Comparison of ENCODE assay signal across 8 cellular contexts in genomic region chr1:5745776-5746610, GRCh38.
A peak's percentile ranks its signal among the peaks of the same experiment; 100 is the strongest.
DNase-seq lines count a peak whose midpoint lies in the region; ATAC-seq, FAIRE-seq and TF ChIP-seq lines count a peak whose summit lies in the region.

No MANE protein-coding gene starts in this region.

- peaks cover 18% of the 10 kb centered on the region for H3K27me3 Mint-ChIP-seq in activated naive CD4-positive, alpha-beta T cell treated with anti-CD3 and anti-CD28 coated beads for 36 hours (ENCODE audit: low read depth)

- H3K27ac Mint-ChIP-seq in activated naive CD4-positive, alpha-beta T cell treated with anti-CD3 and anti-CD28 coated beads for 36 hours, result no peak overlapping the region

- intact Hi-C loops in activated naive CD4-positive, alpha-beta T cell treated with anti-CD3 and anti-CD28 coated beads for 36 hours (cut with micrococcal nuclease), result loop anchor here (1.0 to 5.0 kb wide), 3 partner anchors 109 to 1839 kb away; no protein-coding TSS in a partner anchor
- intact Hi-C loops in Right ventricle myocardium inferior (cut with DNase I) (loop anchor here (2.0 to 5.0 kb wide), 3 partner anchors 109 to 1834 kb away; no protein-coding TSS in a partner anchor), prostate gland (cut with DNase I) (loop anchor here (2.0 to 5.0 kb wide), 3 partner anchors 235 to 1834 kb away; no protein-coding TSS in a partner anchor), vagina (cut with DNase I) (loop anchor here (10.0 kb wide), 1 partner anchor 231 kb away; no protein-coding TSS in a partner anchor)

- CTCF ChIA-PET in activated naive CD4-positive, alpha-beta T cell treated with anti-CD3 and anti-CD28 coated beads for 36 hours (lab: Charles Lee), result interaction anchor here (0.6 to 3.9 kb wide), 6 partner anchors 15 to 940 kb away, joined by 3 to 30 read pairs (median 4); no protein-coding TSS in a partner anchor

- ATAC-seq in Right ventricle myocardium inferior, result peak; percentile 80

- no peaks in the 10 kb centered on the region for H3K9me3 ChIP-seq in prostate gland
- no peaks in the 10 kb centered on the region for H3K9me3 ChIP-seq in vagina

- H3K9me3 Mint-ChIP-seq in activated naive CD4-positive, alpha-beta T cell treated with anti-CD3 and anti-CD28 coated beads for 36 hours, result no peaks in the 10 kb centered on the region

- H3K4me3 ChIP-seq in prostate gland, result no peak overlapping the region
- H3K4me3 ChIP-seq in vagina, result no peak overlapping the region

- DNase-seq in 8988T (peak; percentile 80), GM12891 (ENCODE audit: insufficient read length, low spot score) (peak; percentile 94), KG1 (lab: John Stamatoyannopoulos, UW) (peak; percentile 11), SK-N-DZ (ENCODE audit: low spot score) (peak; percentile 63), Right ventricle myocardium inferior (ENCODE audit: missing footprints) (no peak), prostate gland (ENCODE audit: low spot score) (peak; percentile 74), vagina (ENCODE audit: extremely low spot score in 2 of 2) (no peak)
- peak; percentile 67 for DNase-seq in activated naive CD4-positive, alpha-beta T cell treated with anti-CD3 and anti-CD28 coated beads for 36 hours

- H3K4me3 Mint-ChIP-seq in activated naive CD4-positive, alpha-beta T cell treated with anti-CD3 and anti-CD28 coated beads for 36 hours, result no peak overlapping the region

- peak; percentile 51 for FAIRE-seq in GM12891 (lab: Jason Lieb, UNC)

- H3K4me1 Mint-ChIP-seq in activated naive CD4-positive, alpha-beta T cell treated with anti-CD3 and anti-CD28 coated beads for 36 hours (ENCODE audit: low read depth), result no peaks in the 10 kb centered on the region

- 38% methylated on average over 21 of the region's 21 CpGs for WGBS in prostate gland

- H3K36me3 ChIP-seq in prostate gland (no peaks in the 10 kb centered on the region), vagina (no peaks in the 10 kb centered on the region)

- H3K4me1 ChIP-seq in prostate gland (replicated peaks) (no peaks in the 10 kb centered on the region), vagina (peaks cover 14% of the 10 kb centered on the region)

- TF ChIP-seq CTCF in prostate gland (IDR thresholded peaks at IDR 0.05) (peak; percentile 97 to 98 (median 98)), vagina (IDR thresholded peaks at IDR 0.05) (peak; percentile 74 to 80 (median 77))

- H3K27ac ChIP-seq in prostate gland, result no peak overlapping the region
- no peak overlapping the region for H3K27ac ChIP-seq in vagina

- TF ChIP-seq POLR2A in GM12891 (IDR thresholded peaks at IDR 0.05; ENCODE audit: low read depth, low read length) (no peak), prostate gland (IDR thresholded peaks at IDR 0.05) (no peak), vagina (IDR thresholded peaks at IDR 0.05) (no peak)

- no peaks in the 10 kb centered on the region for H3K36me3 Mint-ChIP-seq in activated naive CD4-positive, alpha-beta T cell treated with anti-CD3 and anti-CD28 coated beads for 36 hours (ENCODE audit: low read depth)

- no peaks in the 10 kb centered on the region for H3K27me3 ChIP-seq in prostate gland (replicated peaks; ENCODE audit: insufficient read depth)
- H3K27me3 ChIP-seq in vagina, result no peaks in the 10 kb centered on the region

TF ChIP-seq in GM12891, 5 proteins besides CTCF, POLR2A, EP300 and RAD21:
- TF ChIP-seq POLR2AphosphoS5 (IDR thresholded peaks at IDR 0.05; ENCODE audit: low read depth, low read length), result no peak
- TF ChIP-seq TAF1 (IDR thresholded peaks at IDR 0.05; ENCODE audit: low read depth, low read length), result no peak
- TF ChIP-seq POU2F2 (IDR thresholded peaks at IDR 0.05; ENCODE audit: low read depth, low read length), result no peak
- TF ChIP-seq SPI1 (IDR thresholded peaks at IDR 0.05; ENCODE audit: low read depth, low read length), result no peak
- no peak for TF ChIP-seq PAX5 (IDR thresholded peaks at IDR 0.05; ENCODE audit: insufficient read depth, low read length, severe bottlenecking)

Comparison
In these comparisons a context has a peak if more than half of its experiments do, and no peak if none do; other contexts are left out.
1. DNase-seq: peak in 8988T (single experiment), GM12891 (single experiment), KG1 (single experiment), SK-N-DZ (single experiment), activated naive CD4-positive, alpha-beta T cell treated with anti-CD3 and anti-CD28 coated beads for 36 hours (single experiment) and prostate gland (single experiment); none in Right ventricle myocardium inferior (single experiment) and vagina (0 of 2).